30 cellular contexts compared by ENCODE assay signal in the genomic region with DNA sequence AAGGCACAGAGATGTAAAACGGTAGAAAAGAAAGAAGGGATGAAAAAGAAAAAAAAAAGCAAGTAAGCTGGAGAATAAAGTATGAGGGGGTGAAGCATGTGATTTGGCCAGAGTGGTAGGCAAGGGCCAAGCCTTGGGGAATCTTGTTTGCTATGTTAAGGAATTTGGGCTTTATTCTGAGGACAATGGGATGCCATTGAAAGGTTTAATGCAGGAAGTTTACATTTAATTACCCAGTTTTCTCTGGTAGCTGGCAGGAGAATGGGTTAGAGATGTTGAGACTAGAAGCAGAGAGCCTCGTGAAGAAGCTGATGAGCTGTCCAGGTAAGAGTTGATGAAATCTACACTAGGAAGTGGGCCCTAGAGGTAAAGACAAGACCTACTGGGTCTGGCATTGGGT.
"Had no signal": no experiment of that assay in that cellular context is flagged by ENCODE, and none has a peak within 500 bp of the region (broad histone marks: within the 10 kb centered on the region; RNA-seq: fewer than 3 reads in every experiment).

No MANE protein-coding gene starts in this region.

- H3K36me3 Mint-ChIP-seq: memory B cell; mesothelial cell of epicardium; naive B cell; natural killer cell treated with Interleukin-12 subunit alpha and Interleukin-12 subunit beta and Interleukin-15 and Interleukin-18, amount 100 ng/mL, for 72 hours had no signal

- H3K36me3 ChIP-seq: esophagus muscularis mucosa, gastroesophageal sphincter, heart left ventricle, right lobe of liver, thoracic aorta, tibial nerve, upper lobe of right lung, uterus had no signal

- ATAC-seq: foreskin keratinocyte; gastroesophageal sphincter; heart left ventricle; left lobe of liver; mucosa of descending colon; right lobe of liver; stimulated activated naive B cell treated with anti-CD40 and anti-IgM and Interleukin-4, amounts not matched to agents 10 μg/mL and 1 μg/mL and 100 μg/mL, for 72 hours; upper lobe of right lung had no signal

- H3K27me3 Mint-ChIP-seq: naive B cell; stimulated activated naive B cell treated with anti-CD40 and anti-IgM and Interleukin-4, amounts not matched to agents 10 μg/mL and 1 μg/mL and 100 μg/mL, for 72 hours; stimulated activated naive CD8-positive, alpha-beta T cell treated with anti-CD3 and anti-CD28 coated beads, Interleukin-15, Interleukin-2, amounts not matched to agents 100 ng/mL and 50 ng/mL, for 24 hours had no signal

- H3K4me1 ChIP-seq: foreskin keratinocyte, heart left ventricle, parathyroid adenoma, right lobe of liver, tibial nerve, upper lobe of right lung, uterus had no signal

- H3K27me3 ChIP-seq: dorsolateral prefrontal cortex, esophagus muscularis mucosa, foreskin keratinocyte, gastroesophageal sphincter, heart left ventricle, hepatocyte, right lobe of liver, tibial nerve, upper lobe of right lung, uterus had no signal

- DNase-seq: dorsolateral prefrontal cortex; effector CD4-positive, alpha-beta T cell; foreskin keratinocyte; heart left ventricle; kidney; mucosa of descending colon; naive B cell; right lobe of liver; small intestine; stimulated activated CD4-positive, alpha-beta T cell treated with anti-CD3 and anti-CD28 coated beads, Interleukin-15, amount 100 ng/mL, for 24 hours; stimulated activated CD4-positive, alpha-beta T cell treated with anti-CD3 and anti-CD28 coated beads, Interleukin-2, amount 100 ng/mL, for 48 hours; stimulated activated naive B cell treated with anti-CD40 and anti-IgM and Interleukin-4, amounts not matched to agents 10 μg/mL and 1 μg/mL and 100 μg/mL, for 72 hours; upper lobe of right lung; uterus had no signal

- H3K4me3 Mint-ChIP-seq: memory B cell; mesothelial cell of epicardium; naive B cell; natural killer cell treated with Interleukin-12 subunit alpha and Interleukin-12 subunit beta and Interleukin-15 and Interleukin-18, amount 100 ng/mL, for 72 hours; neural crest cell; stimulated activated naive B cell treated with anti-CD40 and anti-IgM and Interleukin-4, amounts not matched to agents 10 μg/mL and 1 μg/mL and 100 μg/mL, for 72 hours; stimulated activated naive CD8-positive, alpha-beta T cell treated with anti-CD3 and anti-CD28 coated beads, Interleukin-15, Interleukin-2, amounts not matched to agents 100 ng/mL and 50 ng/mL, for 24 hours had no signal

- H3K27ac ChIP-seq: epithelial cell of prostate, esophagus muscularis mucosa, foreskin keratinocyte, gastroesophageal sphincter, heart left ventricle, hepatocyte, parathyroid adenoma, right lobe of liver, thoracic aorta, tibial nerve, upper lobe of right lung, uterus had no signal

- H3K9me3 Mint-ChIP-seq: memory B cell; mesothelial cell of epicardium; naive B cell; natural killer cell treated with Interleukin-12 subunit alpha and Interleukin-12 subunit beta and Interleukin-15 and Interleukin-18, amount 100 ng/mL, for 72 hours; neural crest cell; stimulated activated naive B cell treated with anti-CD40 and anti-IgM and Interleukin-4, amounts not matched to agents 10 μg/mL and 1 μg/mL and 100 μg/mL, for 72 hours; stimulated activated naive CD8-positive, alpha-beta T cell treated with anti-CD3 and anti-CD28 coated beads, Interleukin-15, Interleukin-2, amounts not matched to agents 100 ng/mL and 50 ng/mL, for 24 hours had no signal

- H2AFZ ChIP-seq: hepatocyte, parathyroid adenoma had no signal

- H3K9me3 ChIP-seq: esophagus muscularis mucosa, gastroesophageal sphincter, heart left ventricle, mucosa of descending colon, right lobe of liver, thoracic aorta, tibial nerve, upper lobe of right lung, uterus had no signal

- H3K79me2 ChIP-seq: hepatocyte, parathyroid adenoma had no signal

- H3K9ac ChIP-seq: parathyroid adenoma had no signal

- H3K4me2 ChIP-seq: hepatocyte had no signal

- H3K27ac Mint-ChIP-seq: memory B cell; mesothelial cell of epicardium; natural killer cell treated with Interleukin-12 subunit alpha and Interleukin-12 subunit beta and Interleukin-15 and Interleukin-18, amount 100 ng/mL, for 72 hours; progenitor cell of endocrine pancreas; stimulated activated naive B cell treated with anti-CD40 and anti-IgM and Interleukin-4, amounts not matched to agents 10 μg/mL and 1 μg/mL and 100 μg/mL, for 72 hours; stimulated activated naive CD8-positive, alpha-beta T cell treated with anti-CD3 and anti-CD28 coated beads, Interleukin-15, Interleukin-2, amounts not matched to agents 100 ng/mL and 50 ng/mL, for 24 hours had no signal

- FAIRE-seq: colon, kidney, small intestine had no signal

- H3K4me3 ChIP-seq: dorsolateral prefrontal cortex, esophagus muscularis mucosa, gastroesophageal sphincter, heart left ventricle, hepatocyte, lung, mucosa of descending colon, right lobe of liver, thoracic aorta, tibial nerve, upper lobe of right lung, uterus had no signal
